ENCODE assay signal across 21 cellular contexts in the genomic region with DNA sequence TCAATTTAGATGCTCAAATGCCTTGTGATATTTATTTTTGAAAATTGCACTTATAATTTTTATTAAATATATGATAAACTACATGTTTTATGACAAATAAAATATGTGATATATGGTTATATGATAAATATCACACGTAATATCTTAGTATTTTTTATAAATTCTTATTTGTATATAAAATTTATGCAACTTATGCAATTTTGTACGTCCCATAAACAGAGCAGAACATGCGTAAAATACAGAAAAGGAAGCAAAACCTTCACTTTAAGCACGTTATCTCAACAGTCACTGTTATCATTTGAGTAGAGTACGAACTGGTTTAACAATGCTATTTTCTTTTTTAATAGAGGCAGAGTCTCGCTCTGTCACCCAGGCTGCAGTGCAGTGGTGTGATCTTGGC. TPM values are rescaled to one million over a fixed set of nuclear protein-coding genes. Genes with fewer than 3 reads are reported as not detected.
A peak's percentile ranks its signal among the peaks of the same experiment; 100 is the strongest.
DNase-seq lines count a peak whose midpoint lies in the region; ATAC-seq, FAIRE-seq and TF ChIP-seq lines count a peak whose summit lies in the region.
"Had no signal": no experiment of that assay in that cellular context is flagged by ENCODE, and none has a peak within 500 bp of the region (broad histone marks: within the 10 kb centered on the region; RNA-seq: fewer than 3 reads in every experiment).

No MANE protein-coding gene starts in this region.

- TF ChIP-seq EP300 in A549 (IDR thresholded peaks at IDR 0.05): no peak
- TF ChIP-seq EP300 in gastroesophageal sphincter (IDR thresholded peaks at IDR 0.05): no peak

- H3K27me3 ChIP-seq in heart right ventricle: no peaks in the 10 kb centered on the region
- H3K27me3 ChIP-seq in gastroesophageal sphincter: no peaks in the 10 kb centered on the region
- H3K27me3 ChIP-seq: BE2C had no signal

- H3K36me3 ChIP-seq in heart right ventricle: peaks cover 0 to 98% (median 47%) of the 10 kb centered on the region in 9 donors
- H3K36me3 ChIP-seq in gastroesophageal sphincter: peaks cover 0 to 98% of the 10 kb centered on the region in 2 donors

- intact Hi-C loops in heart right ventricle (cut with DNase I): loop anchor here in 2 of 10 donors (5.0 to 10.0 kb wide), 3 partner anchors 35 to 262 kb away; a partner anchor contains a TSS
- intact Hi-C loops in cardiac septum (cut with DNase I): no loop called here

- H3K36me3 Mint-ChIP-seq in endothelial cell (ENCODE audit: low read depth, unreplicated experiment): peaks cover 24% of the 10 kb centered on the region

- POLR2A ChIA-PET in A549 (lab: Yijun Ruan, JAX): no interaction called here

- H3K4me1 ChIP-seq in heart right ventricle (peaks cover 14 to 56% (median 30%) of the 10 kb centered on the region in 9 donors), A549 (no peaks in the 10 kb centered on the region), gastroesophageal sphincter (no peaks in the 10 kb centered on the region)

- DNase-seq in heart right ventricle: no peak
- DNase-seq in cardiac septum (ENCODE audit: low spot score): no peak
- DNase-seq in A549 (ENCODE audit: low read depth in 1 of 2, low spot score in 1 of 2): no peak
- no peak for DNase-seq in endothelial cell (ENCODE audit: low spot score)
- DNase-seq in NCI-H2029 (lab: John Stamatoyannopoulos, UW): no peak
- DNase-seq in SW480 (ENCODE audit: low spot score): no peak
- DNase-seq: 8988T; ACHN; CD4-positive, CD25-positive, alpha-beta regulatory T cell; CD8-positive, alpha-beta memory T cell; COR-L47; DMS 273 treated with DMSO at 0.1 percent for 48 hours; DND-41; EL; GOT3; H7; HFFc6 had no signal

- no peak for TF ChIP-seq RAD21 in A549 (conservative IDR thresholded peaks at IDR 0.05 in 1 of 2, IDR thresholded peaks at IDR 0.05 in 1 of 2)

- no peak overlapping the region for H3K4me2 ChIP-seq in A549

- WGBS in heart right ventricle, 2 donors: 80 to 82% methylated on average over 6 of the region's 6 CpGs
- 75% methylated on average over 6 of the region's 6 CpGs for WGBS in A549 (ENCODE audit: missing lambda C conversion rate)
- WGBS in gastroesophageal sphincter (ENCODE audit: low coverage in 1 of 2), 2 donors: 81 to 84% methylated on average over 6 of the region's 6 CpGs

- no peak overlapping the region for H3K4me3 Mint-ChIP-seq in endothelial cell (ENCODE audit: unreplicated experiment)
- H3K4me3 Mint-ChIP-seq: CD4-positive, CD25-positive, alpha-beta regulatory T cell; CD8-positive, alpha-beta memory T cell; HFFc6 had no signal

- no peak for ATAC-seq in heart right ventricle
- no peak for ATAC-seq in A549
- ATAC-seq in gastroesophageal sphincter: no peak
- ATAC-seq: GM12878, HCT116 had no signal

- CTCF ChIA-PET in A549 (lab: Yijun Ruan, JAX): no interaction called here

- H3K4me1 Mint-ChIP-seq in endothelial cell (ENCODE audit: unreplicated experiment): peaks cover 13% of the 10 kb centered on the region

- peaks cover 7% of the 10 kb centered on the region for H3K27me3 Mint-ChIP-seq in endothelial cell (ENCODE audit: unreplicated experiment)
- H3K27me3 Mint-ChIP-seq: CD4-positive, CD25-positive, alpha-beta regulatory T cell; CD8-positive, alpha-beta memory T cell had no signal

- H3K27ac ChIP-seq in heart right ventricle: peak overlapping the region in 6 of 10 donors; percentile 65 to 90 (median 74)
- H3K27ac ChIP-seq in A549: no peak overlapping the region
- no peak overlapping the region for H3K27ac ChIP-seq in gastroesophageal sphincter

- H3K9me3 ChIP-seq in heart right ventricle (no peaks in the 10 kb centered on the region), A549 (no peaks in the 10 kb centered on the region), gastroesophageal sphincter (no peaks in the 10 kb centered on the region)
- H3K9me3 ChIP-seq: BE2C had no signal

- H3K4me3 ChIP-seq in heart right ventricle (no peak overlapping the region), A549 (no peak overlapping the region), gastroesophageal sphincter (no peak overlapping the region)
- H3K4me3 ChIP-seq: GM12878 had no signal

- no peak for FAIRE-seq in A549 (lab: Jason Lieb, UNC)
- FAIRE-seq: GM12878 had no signal

- TF ChIP-seq POLR2A in A549 (IDR thresholded peaks at IDR 0.05; ENCODE audit: low read length): no peak
- TF ChIP-seq POLR2A in gastroesophageal sphincter (IDR thresholded peaks at IDR 0.05): no peak

- no peaks in the 10 kb centered on the region for H3K9me3 Mint-ChIP-seq in endothelial cell (ENCODE audit: unreplicated experiment)
- H3K9me3 Mint-ChIP-seq: CD8-positive, alpha-beta memory T cell; HFFc6 had no signal

- TF ChIP-seq CTCF in heart right ventricle (IDR thresholded peaks at IDR 0.05) (no peak), A549 (IDR thresholded peaks at IDR 0.05) (no peak), endothelial cell (IDR thresholded peaks at IDR 0.05; ENCODE audit: unreplicated experiment) (no peak), gastroesophageal sphincter (IDR thresholded peaks at IDR 0.05) (no peak)

- peak overlapping the region; percentile 82 for H3K27ac Mint-ChIP-seq in endothelial cell (ENCODE audit: unreplicated experiment)
- H3K27ac Mint-ChIP-seq: CD4-positive, CD25-positive, alpha-beta regulatory T cell; HFFc6 had no signal

TF ChIP-seq in A549, 52 proteins besides CTCF, POLR2A, EP300 and RAD21:
- TF ChIP-seq HOXA7 (CRISPR knock-in tag; IDR thresholded peaks at IDR 0.05) (no peak), MAFK (IDR thresholded peaks at IDR 0.05; ENCODE audit: partially characterized antibody) (peak; percentile 55)

RNA-seq across cellular contexts. Expression of a gene that starts 15.7 kb away (rescaled TPM):
- total RNA-seq in heart right ventricle (10 to 100 TPM; 67.7 to 97.0 (median 73.2) TPM), cardiac septum (79.9 TPM), endothelial cell (ENCODE audit: unreplicated experiment) (132 TPM), gastroesophageal sphincter (100 to 1,000 TPM; 131 to 182 (median 151) TPM)
- polyA plus RNA-seq in heart right ventricle (100 to 1,000 TPM in 1 of 2 donors, 10 to 100 TPM in 1; 81.9 to 192 TPM), A549 (2011; rRNA removed) (68.9 and 87.9 TPM in 2 replicates), A549 (2017; fragmentation: RNase III; extraction: RNeasy Plus Mini Kit Qiagen cat#74134 plus additional on column Dnase treatment) (121 to 131 TPM (median 130 TPM) in 3 replicates)
- 217 and 255 TPM in 2 replicates for polyA plus RNA-seq in A549 (2012; cell fraction: cytosol; rRNA removed)
- polyA plus RNA-seq in A549 (2012; cell fraction: nucleus; rRNA removed): 249 and 328 TPM in 2 replicates
- polyA minus RNA-seq in A549 (2011; rRNA and poly(A)+ RNA removed): 56.0 and 59.2 TPM in 2 replicates

RNA-seq across cellular contexts. Expression of a gene that starts 48.8 kb away (rescaled TPM):
- total RNA-seq in heart right ventricle (10 to 100 TPM; 35.4 to 55.7 (median 41.7) TPM), cardiac septum (55.1 TPM), endothelial cell (ENCODE audit: unreplicated experiment) (39.5 TPM), gastroesophageal sphincter (10 to 100 TPM; 36.6 to 57.3 (median 46.7) TPM)
- polyA plus RNA-seq in heart right ventricle (10 to 100 TPM; 12.6 to 30.3 TPM), A549 (2011; rRNA removed) (12.8 and 14.8 TPM in 2 replicates), A549 (2017; fragmentation: RNase III; extraction: RNeasy Plus Mini Kit Qiagen cat#74134 plus additional on column Dnase treatment) (13.7 to 15.3 TPM (median 14.6 TPM) in 3 replicates)
- 10.0 and 10.9 TPM in 2 replicates for polyA plus RNA-seq in A549 (2012; cell fraction: cytosol; rRNA removed)
- 14.7 and 21.9 TPM in 2 replicates for polyA plus RNA-seq in A549 (2012; cell fraction: nucleus; rRNA removed)
- 20.7 and 22.4 TPM in 2 replicates for polyA minus RNA-seq in A549 (2011; rRNA and poly(A)+ RNA removed)

Comparison
In these comparisons a context has a peak if more than half of its experiments do, and no peak if none do; other contexts are left out.
1. H3K27ac ChIP-seq: peak in heart right ventricle (6 of 10); none in A549 (0 of 2) and gastroesophageal sphincter (0 of 4).